ENCODE assay signal across 7 cellular contexts in genomic region chr15:96327155-96327741, GRCh38. TPM values are rescaled to one million over a fixed set of nuclear protein-coding genes. Genes with fewer than 3 reads are reported as not detected.
DNase-seq lines count a peak whose midpoint lies in the region; ATAC-seq and TF ChIP-seq lines count a peak whose summit lies in the region.

No MANE protein-coding gene starts in this region.

- H3K4me1 ChIP-seq in HUES64 (ENCODE audit: insufficient read depth, low read length): peaks cover 54% of the 10 kb centered on the region
- peaks cover 54% of the 10 kb centered on the region for H3K4me1 ChIP-seq in Panc1 (ENCODE audit: control insufficient read depth, insufficient read depth, low read length)
- H3K4me1 ChIP-seq in muscle layer of colon (ENCODE audit: insufficient read depth, low read length): peaks cover 37% of the 10 kb centered on the region

- WGBS in HUES64: 0% methylated on average over 12 of the region's 14 CpGs

- no peak overlapping the region for H3K27ac ChIP-seq in HUES64 (ENCODE audit: low read depth, low read length)
- H3K27ac ChIP-seq in Panc1 (ENCODE audit: low read length): peak overlapping the region; percentile 92
- peak overlapping the region; percentile 93 for H3K27ac ChIP-seq in muscle layer of colon (ENCODE audit: low read depth, low read length)

- CTCF ChIA-PET in Panc1 (lab: Charles Lee): interaction anchor here (0.5 to 1.7 kb wide), 26 partner anchors 9 to 1658 kb away, joined by 3 to 15 read pairs (median 5); no protein-coding TSS in a partner anchor

- H3K9me3 ChIP-seq in HUES64 (ENCODE audit: insufficient read depth, low read depth, low read length): no peaks in the 10 kb centered on the region
- no peaks in the 10 kb centered on the region for H3K9me3 ChIP-seq in Panc1 (ENCODE audit: control insufficient read depth, insufficient read depth, low read depth, low read length)
- no peaks in the 10 kb centered on the region for H3K9me3 ChIP-seq in muscle layer of colon (ENCODE audit: low read length)

- intact Hi-C loops in Panc1 (cut with micrococcal nuclease; ENCODE audit: unreplicated experiment): loop anchor here (10.0 kb wide), 2 partner anchors 272 to 1302 kb away; no protein-coding TSS in a partner anchor

- H3K27me3 ChIP-seq in HUES64 (ENCODE audit: insufficient read depth, low read length): peaks cover 95% of the 10 kb centered on the region
- no peaks in the 10 kb centered on the region for H3K27me3 ChIP-seq in Panc1 (ENCODE audit: control insufficient read depth, insufficient read depth, low read length)
- H3K27me3 ChIP-seq in muscle layer of colon (ENCODE audit: control insufficient read depth in 1 of 2, insufficient read depth in 2 of 2, low read length in 2 of 2): no peaks in the 10 kb centered on the region

- H3K36me3 ChIP-seq in HUES64 (ENCODE audit: insufficient read depth, low read length) (no peaks in the 10 kb centered on the region), Panc1 (ENCODE audit: control insufficient read depth, insufficient read depth, low read length) (no peaks in the 10 kb centered on the region), muscle layer of colon (ENCODE audit: insufficient read depth, low read length) (no peaks in the 10 kb centered on the region)

- no TSS peak for BruUV-seq in Panc1 (replicated peaks; lab: Mats Ljungman, UMichigan)

- TF ChIP-seq CTCF in GM12865 (IDR thresholded peaks at IDR 0.05; ENCODE audit: insufficient read depth, low read depth, low read length, missing control alignments) (peak; percentile 44), Panc1 (IDR thresholded peaks at IDR 0.05) (peak; percentile 83)

- H3K9ac ChIP-seq in HUES64 (ENCODE audit: low read depth, low read length) (peak overlapping the region; percentile 31; the same call in 1 of the 2 replicates), muscle layer of colon (ENCODE audit: low read length) (peak overlapping the region; percentile 47)

- in situ Hi-C loops in Panc1 (cut with HindIII; ENCODE audit: low pct_unique_long_range_greater_than_20kb, low sequenced_read_pairs): no loop called here

- ATAC-seq in Panc1: peak; percentile 47

- DNase-seq in GM12865 (ENCODE audit: low read depth) (peak; percentile 55), Panc1 (ENCODE audit: low read depth, low spot score) (no peak), epidermal melanocyte (ENCODE audit: insufficient read length, low spot score) (peak; percentile 89), middle frontal gyrus (ENCODE audit: extremely low spot score, low spot score) (no peak)
- no peak for DNase-seq in stimulated activated naive CD4-positive, alpha-beta T cell (lab: John Stamatoyannopoulos, UW)

- POLR2A ChIA-PET in Panc1 (lab: Charles Lee): interaction anchor here (0.6 to 0.7 kb wide), 3 partner anchors 93 to 557 kb away, joined by 3 to 8 read pairs (median 4); no protein-coding TSS in a partner anchor

- H3K4me3 ChIP-seq in GM12865 (ENCODE audit: low read depth, low read length) (peak overlapping the region; percentile 41), HUES64 (ENCODE audit: low read length) (peak overlapping the region; percentile 53), Panc1 (ENCODE audit: low read depth in 2 of 2, low read length in 2 of 2) (peak overlapping the region; percentile 56 to 88), muscle layer of colon (ENCODE audit: low read depth in 1 of 2, low read length in 2 of 2) (peak overlapping the region; percentile 57 to 90)

RNA-seq across cellular contexts. Expression of gene NR2F2, which starts 3.3 kb away (rescaled TPM):
- polyA plus RNA-seq in HUES64 (2013, experiment 1 of 2): 5.0 TPM
- polyA plus RNA-seq in HUES64 (2013, experiment 2 of 2): 8.1 TPM
- total RNA-seq in Panc1 (2021; ENCODE audit: unreplicated experiment): 53.7 TPM
- 108 TPM for polyA plus RNA-seq in Panc1 (2012; ENCODE audit: insufficient read length)

Comparison
In these comparisons a context has a peak if more than half of its experiments do, and no peak if none do; other contexts are left out.
1. DNase-seq: peak in GM12865 (single experiment) and epidermal melanocyte (single experiment); none in Panc1 (single experiment), middle frontal gyrus (single experiment) and stimulated activated naive CD4-positive, alpha-beta T cell (0 of 6).
2. Peak in every context shown above with its lines, with median percentiles within 50 percentile points of each other: H3K4me3 ChIP-seq.